ENCODE assay signal across 15 cellular contexts in genomic region chr1:234621657-234622335, GRCh38. TPM values are rescaled to one million over a fixed set of nuclear protein-coding genes. Genes with fewer than 3 reads are reported as not detected.
DNase-seq lines count a peak whose midpoint lies in the region; FAIRE-seq and TF ChIP-seq lines count a peak whose summit lies in the region.
"Had no signal": no experiment of that assay in that cellular context is flagged by ENCODE, and none has a peak within 500 bp of the region (broad histone marks: within the 10 kb centered on the region; RNA-seq: fewer than 3 reads in every experiment).

No MANE protein-coding gene starts in this region.

- H3K4me3 ChIP-seq in AG10803 (ENCODE audit: low read length) (no peak overlapping the region), HEK293 (ENCODE audit: low read depth, low read length) (no peak overlapping the region), astrocyte (ENCODE audit: insufficient read depth, low read depth, low read length) (no peak overlapping the region)
- H3K4me3 ChIP-seq in CD4-positive, alpha-beta memory T cell (ENCODE audit: low read length in 2 of 2) = no peak overlapping the region
- H3K4me3 ChIP-seq: lung had no signal

- H3K4me1 ChIP-seq in HEK293 (ENCODE audit: control insufficient read depth, insufficient read depth, low read length) (peaks cover 24% of the 10 kb centered on the region), astrocyte (ENCODE audit: insufficient read depth, low read length) (peaks cover 52% of the 10 kb centered on the region)
- no peaks in the 10 kb centered on the region for H3K4me1 ChIP-seq in CD4-positive, alpha-beta memory T cell (ENCODE audit: insufficient read depth, low read length)

- POLR2A ChIA-PET in HEK293 (lab: Yijun Ruan, JAX) = interaction anchor here (0.6 to 2.3 kb wide), 4 partner anchors 9 to 461 kb away, joined by 3 to 23 read pairs (median 3); partner anchors contain the start of gene IRF2BP2
- POLR2A ChIA-PET in CD4-positive, alpha-beta memory T cell (lab: Charles Lee; ENCODE audit: partially characterized antibody) = interaction anchor here (0.9 to 2.1 kb wide), 3 partner anchors 10 to 102 kb away, joined by 3 to 13 read pairs (median 3); no protein-coding TSS in a partner anchor

- H3K36me3 ChIP-seq in HEK293 (ENCODE audit: control insufficient read depth in 2 of 2, insufficient read depth in 1 of 2, low read length in 2 of 2) (no peaks in the 10 kb centered on the region), astrocyte (ENCODE audit: insufficient read depth, low read length) (no peaks in the 10 kb centered on the region)
- H3K36me3 ChIP-seq in CD4-positive, alpha-beta memory T cell (ENCODE audit: insufficient read depth, low read length) = no peaks in the 10 kb centered on the region

- peaks cover 61% of the 10 kb centered on the region for H3K4me1 Mint-ChIP-seq in astrocyte (ENCODE audit: low read depth, unreplicated experiment)
- peaks cover 75% of the 10 kb centered on the region for H3K4me1 Mint-ChIP-seq in mesothelial cell of epicardium
- no peaks in the 10 kb centered on the region for H3K4me1 Mint-ChIP-seq in CD4-positive, alpha-beta memory T cell

- no peak for FAIRE-seq in astrocyte (lab: Jason Lieb, UNC)
- FAIRE-seq: bronchial epithelial cell had no signal

- TF ChIP-seq CTCF in AG10803 (conservative IDR thresholded peaks at IDR 0.05; ENCODE audit: low read length) (no peak), HEK293 (tag by site-specific recombination; IDR thresholded peaks at IDR 0.05) (no peak), astrocyte (IDR thresholded peaks at IDR 0.05; ENCODE audit: insufficient read depth, low read depth, low read length) (no peak), mesothelial cell of epicardium (IDR thresholded peaks at IDR 0.05; ENCODE audit: unreplicated experiment) (no peak)

- H3K27me3 Mint-ChIP-seq in astrocyte (ENCODE audit: low read depth, unreplicated experiment) = no peaks in the 10 kb centered on the region
- no peaks in the 10 kb centered on the region for H3K27me3 Mint-ChIP-seq in mesothelial cell of epicardium (ENCODE audit: low read depth)
- H3K27me3 Mint-ChIP-seq in CD4-positive, alpha-beta memory T cell = no peaks in the 10 kb centered on the region

- CTCF ChIA-PET in HEK293 (lab: Yijun Ruan, JAX) = interaction anchor here (0.5 to 1.9 kb wide), 9 partner anchors 9 to 556 kb away, joined by 3 to 5 read pairs (median 3); no protein-coding TSS in a partner anchor
- CTCF ChIA-PET in CD4-positive, alpha-beta memory T cell (lab: Charles Lee; ENCODE audit: partially characterized antibody) = interaction anchor here (1.8 kb wide), 1 partner anchor 8 kb away, joined by 6 read pairs; no protein-coding TSS in a partner anchor

- no peaks in the 10 kb centered on the region for H3K9me3 ChIP-seq in HEK293 (ENCODE audit: control insufficient read depth, insufficient read depth, low read depth, low read length)
- no peaks in the 10 kb centered on the region for H3K9me3 ChIP-seq in astrocyte (ENCODE audit: insufficient read depth, low read depth, low read length)
- H3K9me3 ChIP-seq in CD4-positive, alpha-beta memory T cell (ENCODE audit: control insufficient read depth in 1 of 2, low read length in 2 of 2) = no peaks in the 10 kb centered on the region

- H3K27ac Mint-ChIP-seq in astrocyte (ENCODE audit: unreplicated experiment) (peak overlapping the region; percentile 96), mesothelial cell of epicardium (peak overlapping the region; percentile 97)
- H3K27ac Mint-ChIP-seq in CD4-positive, alpha-beta memory T cell = no peak overlapping the region
- H3K27ac Mint-ChIP-seq: activated CD8-positive, alpha-beta memory T cell treated with anti-CD3 and anti-CD28 coated beads, Interleukin-2, amount 10 ng/mL, durations not matched to agents 7 days and 5 days; T-helper 1 cell treated with Interleukin-12 subunit alpha and Interleukin-12 subunit beta and Interleukin-4 antibody, amounts not matched to agents 30 μg/mL and 1 μg/mL, for 36 hours had no signal

- H3K9me3 Mint-ChIP-seq in astrocyte (ENCODE audit: unreplicated experiment) (no peaks in the 10 kb centered on the region), mesothelial cell of epicardium (no peaks in the 10 kb centered on the region)
- no peaks in the 10 kb centered on the region for H3K9me3 Mint-ChIP-seq in CD4-positive, alpha-beta memory T cell
- H3K9me3 Mint-ChIP-seq: T-helper 1 cell treated with Interleukin-12 subunit alpha and Interleukin-12 subunit beta and Interleukin-4 antibody, amounts not matched to agents 30 μg/mL and 1 μg/mL, for 36 hours had no signal

- H2AFZ ChIP-seq in astrocyte (ENCODE audit: low read depth, low read length) = peak overlapping the region; percentile 55

- H3K4me3 Mint-ChIP-seq in astrocyte (ENCODE audit: unreplicated experiment) = no peak overlapping the region
- peak overlapping the region; percentile 0 for H3K4me3 Mint-ChIP-seq in mesothelial cell of epicardium
- H3K4me3 Mint-ChIP-seq in CD4-positive, alpha-beta memory T cell = no peak overlapping the region
- H3K4me3 Mint-ChIP-seq: activated CD8-positive, alpha-beta memory T cell treated with anti-CD3 and anti-CD28 coated beads, Interleukin-2, amount 10 ng/mL, durations not matched to agents 7 days and 5 days; T-helper 1 cell treated with Interleukin-12 subunit alpha and Interleukin-12 subunit beta and Interleukin-4 antibody, amounts not matched to agents 30 μg/mL and 1 μg/mL, for 36 hours had no signal

- no peaks in the 10 kb centered on the region for H3K36me3 Mint-ChIP-seq in astrocyte (ENCODE audit: low read depth, unreplicated experiment)
- no peaks in the 10 kb centered on the region for H3K36me3 Mint-ChIP-seq in mesothelial cell of epicardium
- H3K36me3 Mint-ChIP-seq in CD4-positive, alpha-beta memory T cell = no peaks in the 10 kb centered on the region
- H3K36me3 Mint-ChIP-seq: activated CD8-positive, alpha-beta memory T cell treated with anti-CD3 and anti-CD28 coated beads, Interleukin-2, amount 10 ng/mL, durations not matched to agents 7 days and 5 days had no signal

- no peaks in the 10 kb centered on the region for H3K27me3 ChIP-seq in astrocyte (ENCODE audit: insufficient read depth, low read length)
- H3K27me3 ChIP-seq in CD4-positive, alpha-beta memory T cell (ENCODE audit: insufficient read depth, low read length) = no peaks in the 10 kb centered on the region
- H3K27me3 ChIP-seq: foreskin keratinocyte had no signal

- H3K9ac ChIP-seq in astrocyte (ENCODE audit: low read length) = peak overlapping the region; percentile 56

- H3K27ac ChIP-seq in HEK293 (ENCODE audit: extremely low read depth, low read depth, low read length) (no peak overlapping the region), astrocyte (ENCODE audit: low read depth, low read length) (peak overlapping the region; percentile 88)
- H3K27ac ChIP-seq in CD4-positive, alpha-beta memory T cell (ENCODE audit: low read depth, low read length) = no peak overlapping the region
- H3K27ac ChIP-seq: foreskin keratinocyte had no signal

- H3K79me2 ChIP-seq in astrocyte (ENCODE audit: insufficient read depth, low read length) = no peaks in the 10 kb centered on the region

- H4K20me1 ChIP-seq in astrocyte (ENCODE audit: insufficient read depth, low read length) = no peaks in the 10 kb centered on the region

- intact Hi-C loops in CD4-positive, alpha-beta memory T cell (cut with micrococcal nuclease) = no loop called here

- peak overlapping the region; percentile 70 for H3K4me2 ChIP-seq in astrocyte (ENCODE audit: low read length)

- DNase-seq in AG10803 (ENCODE audit: low read depth) (peak; percentile 93), astrocyte (ENCODE audit: low read depth) (peak; percentile 84), mesothelial cell of epicardium (ENCODE audit: low spot score in 2 of 2, unreplicated experiment in 2 of 2) (peak; percentile 40 to 66), AG08396 (ENCODE audit: low spot score) (no peak), DMS114 treated with DMSO at 0.1 percent for 48 hours (lab: John Stamatoyannopoulos, UW; ENCODE audit: unreplicated experiment) (no peak)
- DNase-seq in CD4-positive, alpha-beta memory T cell = no peak
- no peak for DNase-seq in activated CD4-positive, alpha-beta T cell treated with anti-CD3 and anti-CD28 coated beads for 48 hours
- DNase-seq: activated CD8-positive, alpha-beta memory T cell treated with anti-CD3 and anti-CD28 coated beads, Interleukin-2, amount 10 ng/mL, durations not matched to agents 7 days and 5 days; KG1; retina had no signal

TF ChIP-seq in HEK293, 187 proteins besides CTCF, POLR2A, EP300 and RAD21 (continues in another document):
- TF ChIP-seq HOXD13 (CRISPR knock-in tag; IDR thresholded peaks at IDR 0.05; ENCODE audit: borderline replicate concordance) (no peak), KLF17 (tag by site-specific recombination; IDR thresholded peaks at IDR 0.05) (no peak), ZNF37A (tag by site-specific recombination; IDR thresholded peaks at IDR 0.05) (no peak), ZNF747 (tag by site-specific recombination; IDR thresholded peaks at IDR 0.05) (no peak), ZNF416 (tag by site-specific recombination; IDR thresholded peaks at IDR 0.05) (no peak), ZBTB17 (tag by site-specific recombination; IDR thresholded peaks at IDR 0.05) (0 out of 2 replicates have a peak, but pooled peaks have one; percentile 47), SP3 (tag by site-specific recombination; IDR thresholded peaks at IDR 0.05) (peak; percentile 54; the same call in 1 of the 2 replicates), ZNF138 (tag by site-specific recombination; IDR thresholded peaks at IDR 0.05; ENCODE audit: borderline replicate concordance) (no peak), ZBTB8A (tag by site-specific recombination; IDR thresholded peaks at IDR 0.05) (0 out of 2 replicates have a peak, but pooled peaks have one; percentile 22)

RNA-seq across cellular contexts. Expression of gene IRF2BP2, which starts 11.8 kb away (rescaled TPM):
- total RNA-seq in astrocyte (122 and 126 TPM in 2 replicates), mesothelial cell of epicardium (130 to 134 TPM (median 130 TPM) in 3 replicates)
- total RNA-seq in CD4-positive, alpha-beta memory T cell = 100 to 1,000 TPM; 162 to 164 TPM
- polyA plus RNA-seq in CD4-positive, alpha-beta memory T cell = 10 to 100 TPM; 23.9 to 43.0 TPM

Comparison
In these comparisons a context has a peak if more than half of its experiments do, and no peak if none do; other contexts are left out.
1. DNase-seq: peak in AG10803 (single experiment), astrocyte (single experiment) and mesothelial cell of epicardium (2 of 2); none in AG08396 (single experiment), CD4-positive, alpha-beta memory T cell (0 of 5), activated CD4-positive, alpha-beta T cell treated with anti-CD3 and anti-CD28 coated beads for 48 hours (single experiment) and DMS114 treated with DMSO at 0.1 percent for 48 hours (single experiment).
2. H3K27ac Mint-ChIP-seq: peak in astrocyte (single experiment) and mesothelial cell of epicardium (single experiment); none in CD4-positive, alpha-beta memory T cell (0 of 7).